12 cellular contexts compared by ENCODE assay signal in the genomic region with DNA sequence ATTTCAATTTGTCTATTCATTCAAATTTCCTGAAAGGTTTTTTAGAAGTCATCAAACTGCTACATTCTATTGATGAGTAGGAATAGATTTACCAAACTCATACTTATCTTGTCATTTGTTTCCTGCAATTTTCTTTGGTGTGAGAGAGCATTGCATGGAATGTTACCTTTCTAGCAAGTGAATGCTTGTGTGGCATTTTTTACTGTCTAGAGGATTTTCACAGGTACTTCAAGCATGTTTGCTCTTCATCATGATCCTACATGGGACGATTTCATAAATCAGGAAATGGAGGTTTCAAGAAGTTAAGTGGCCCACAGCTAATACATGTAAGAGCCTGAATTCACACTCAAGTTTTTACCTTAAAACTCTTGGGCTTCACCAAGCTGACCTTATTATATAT. TPM values are rescaled to one million over a fixed set of nuclear protein-coding genes. Genes with fewer than 3 reads are reported as not detected.
DNase-seq lines count a peak whose midpoint lies in the region; ATAC-seq and TF ChIP-seq lines count a peak whose summit lies in the region.
"Had no signal": no experiment of that assay in that cellular context is flagged by ENCODE, and none has a peak within 500 bp of the region (broad histone marks: within the 10 kb centered on the region; RNA-seq: fewer than 3 reads in every experiment).

No MANE protein-coding gene starts in this region.

- POLR2A ChIA-PET in HCT116 (lab: Charles Lee) = no interaction called here

- TF ChIP-seq POLR2A in HCT116 (IDR thresholded peaks at IDR 0.05; ENCODE audit: borderline replicate concordance, extremely low read depth, insufficient read depth, insufficient read length) = no peak

- RAD21 ChIA-PET in HCT116 (lab: Charles Lee; ENCODE audit: low non-redundant PET in 1 of 2, low total read pairs in 2 of 2, uncharacterized antibody in 2 of 2, unreplicated experiment in 2 of 2) = no interaction called here

- intact Hi-C loops in CD14-positive monocyte (cut with micrococcal nuclease) (no loop called here), HCT116 (cut with micrococcal nuclease) (no loop called here)

- DNase-seq in CD14-positive monocyte (ENCODE audit: low spot score) (no peak), HCT116 (ENCODE audit: low read depth, low spot score) (no peak), OCI-M1 (lab: John Stamatoyannopoulos, UW) (no peak), anterior cingulate cortex (lab: John Stamatoyannopoulos, UW) (no peak), foreskin keratinocyte (no peak)
- DNase-seq in central memory CD8-positive, alpha-beta T cell (ENCODE audit: low spot score in 2 of 2) = no peak
- DNase-seq: COR-L47; mucosa of descending colon; NCI-H226; stimulated activated CD4-positive, alpha-beta T cell treated with anti-CD3 and anti-CD28 coated beads, Interleukin-4, amount 100 ng/mL, for 24 hours had no signal

- peak overlapping the region in 5 of 7 donors; percentile 91 to 96 (median 96) for H3K27ac Mint-ChIP-seq in CD14-positive monocyte
- H3K27ac Mint-ChIP-seq in central memory CD8-positive, alpha-beta T cell (ENCODE audit: low read depth) = peak overlapping the region; percentile 94

- H3K9ac ChIP-seq in HCT116 (ENCODE audit: low read length) (no peak overlapping the region), skeletal muscle tissue (ENCODE audit: low read depth in 1 of 3, low read length in 3 of 3) (no peak overlapping the region)

- H3K9me3 ChIP-seq in HCT116 (ENCODE audit: control insufficient read depth in 1 of 2, insufficient read depth in 1 of 2, low read depth in 1 of 2, low read length in 2 of 2) (no peaks in the 10 kb centered on the region), skeletal muscle tissue (ENCODE audit: control insufficient read depth in 3 of 3, low read length in 3 of 3) (peaks cover 0 to 2% (median 0%) of the 10 kb centered on the region in 3 donors)
- H3K9me3 ChIP-seq: mucosa of descending colon had no signal

- CTCF ChIA-PET in HCT116 (lab: Charles Lee) = interaction anchor here (1.4 kb wide), 1 partner anchor 61 kb away, joined by 3 read pairs; no protein-coding TSS in a partner anchor

- H3K9me3 Mint-ChIP-seq in CD14-positive monocyte = no peaks in the 10 kb centered on the region
- H3K9me3 Mint-ChIP-seq in central memory CD8-positive, alpha-beta T cell = peaks cover 5% of the 10 kb centered on the region

- no peak overlapping the region for H2AFZ ChIP-seq in HCT116 (ENCODE audit: low read depth, low read length, poor library complexity, severe bottlenecking)

- H3K27me3 ChIP-seq in HCT116 (ENCODE audit: insufficient read depth, low read length) (no peaks in the 10 kb centered on the region), skeletal muscle tissue (ENCODE audit: control insufficient read depth in 3 of 3, insufficient read depth in 3 of 3, low read length in 3 of 3) (no peaks in the 10 kb centered on the region), foreskin keratinocyte (no peaks in the 10 kb centered on the region)

- no TSS peak for BruUV-seq in HCT116 (replicated peaks; lab: Mats Ljungman, UMichigan)

- H3K4me3 ChIP-seq in HCT116 (replicated peaks in 1 of 2; ENCODE audit: low read depth in 1 of 2, low read length in 2 of 2) = no peak overlapping the region
- H3K4me3 ChIP-seq in skeletal muscle tissue (ENCODE audit: low read length in 3 of 3) = no peak overlapping the region
- H3K4me3 ChIP-seq: mucosa of descending colon had no signal

- peaks cover 60 to 72% of the 10 kb centered on the region in 2 experiments for H3K4me1 ChIP-seq in HCT116 (ENCODE audit: control insufficient read depth in 1 of 2, insufficient read depth in 2 of 2, low read length in 2 of 2)
- H3K4me1 ChIP-seq in skeletal muscle tissue (ENCODE audit: control insufficient read depth in 3 of 3, insufficient read depth in 3 of 3, low read length in 3 of 3) = peaks cover 21 to 69% (median 51%) of the 10 kb centered on the region in 3 donors
- H3K4me1 ChIP-seq in foreskin keratinocyte = peaks cover 21% of the 10 kb centered on the region

- H3K36me3 ChIP-seq in HCT116 (ENCODE audit: control insufficient read depth in 1 of 2, insufficient read depth in 2 of 2, low read length in 2 of 2) = peaks cover 0 to 5% of the 10 kb centered on the region in 2 experiments; a peak in 2 of 4 replicates
- no peaks in the 10 kb centered on the region for H3K36me3 ChIP-seq in skeletal muscle tissue (ENCODE audit: control insufficient read depth in 3 of 3, insufficient read depth in 3 of 3, low read length in 3 of 3)

- peaks cover 76% of the 10 kb centered on the region for H3K4me1 Mint-ChIP-seq in CD14-positive monocyte
- H3K4me1 Mint-ChIP-seq in central memory CD8-positive, alpha-beta T cell = peaks cover 82% of the 10 kb centered on the region

- peaks cover 100% of the 10 kb centered on the region for H3K79me2 ChIP-seq in HCT116 (ENCODE audit: insufficient read depth, low read length)

- H3K27ac ChIP-seq in HCT116 (ENCODE audit: low read depth, low read length) (peak overlapping the region; percentile 60; the same call in 1 of the 2 replicates), skeletal muscle tissue (ENCODE audit: low read depth, low read length) (peak overlapping the region; percentile 59), foreskin keratinocyte (no peak overlapping the region)

- no peak for ATAC-seq in HCT116
- no peak for ATAC-seq in central memory CD8-positive, alpha-beta T cell (replicated peaks; ENCODE audit: extremely low read depth, poor library complexity, severe bottlenecking)
- no peak for ATAC-seq in foreskin keratinocyte
- ATAC-seq: mucosa of descending colon, PC-3 had no signal

- H3K27me3 Mint-ChIP-seq in CD14-positive monocyte (ENCODE audit: low read depth in 3 of 3) = no peaks in the 10 kb centered on the region
- H3K27me3 Mint-ChIP-seq in central memory CD8-positive, alpha-beta T cell = no peaks in the 10 kb centered on the region

- H4K20me1 ChIP-seq in HCT116 (ENCODE audit: insufficient read depth) = no peaks in the 10 kb centered on the region

- H3K4me2 ChIP-seq in HCT116 (ENCODE audit: low read length) = peak overlapping the region; percentile 68; the same call in 1 of the 2 replicates

- no peaks in the 10 kb centered on the region for H3K9me2 ChIP-seq in HCT116 (ENCODE audit: insufficient read depth)

- peak overlapping the region in 1 of 2 donors; percentile 80 for H3K4me3 Mint-ChIP-seq in CD14-positive monocyte
- H3K4me3 Mint-ChIP-seq in central memory CD8-positive, alpha-beta T cell = peak overlapping the region; percentile 70

- peaks cover 46 to 52% of the 10 kb centered on the region in 2 donors for H3K36me3 Mint-ChIP-seq in CD14-positive monocyte
- H3K36me3 Mint-ChIP-seq in central memory CD8-positive, alpha-beta T cell (ENCODE audit: insufficient read depth) = peaks cover 28% of the 10 kb centered on the region

- no peak for TF ChIP-seq RAD21 in HCT116 (IDR thresholded peaks at IDR 0.05; ENCODE audit: low read depth)

- TF ChIP-seq CTCF in CD14-positive monocyte (IDR thresholded peaks at IDR 0.05) (no peak), HCT116 (IDR thresholded peaks at IDR 0.05 in 2 of 3, conservative IDR thresholded peaks at IDR 0.05 in 1 of 3; ENCODE audit: borderline replicate concordance in 1 of 3, insufficient read depth in 1 of 3, low read depth in 2 of 3, low read length in 2 of 3) (no peak), foreskin keratinocyte (conservative IDR thresholded peaks at IDR 0.05) (no peak)

TF ChIP-seq in HCT116, 20 proteins besides CTCF, POLR2A, EP300 and RAD21:
- TF ChIP-seq YY1 (IDR thresholded peaks at IDR 0.05; ENCODE audit: extremely low read depth, insufficient replicate concordance, low read depth, low read length) = no peak
- TF ChIP-seq ZNF274 (IDR thresholded peaks at IDR 0.05; ENCODE audit: low read depth, low read length) = no peak
- no peak for TF ChIP-seq EGR1 (IDR thresholded peaks at IDR 0.05; ENCODE audit: low read depth)
- no peak for TF ChIP-seq ELF1 (IDR thresholded peaks at IDR 0.05; ENCODE audit: borderline replicate concordance, low read depth)
- no peak for TF ChIP-seq FOSL1 (IDR thresholded peaks at IDR 0.05; ENCODE audit: low read depth)
- no peak for TF ChIP-seq EZH2phosphoT487 (IDR thresholded peaks at IDR 0.05; ENCODE audit: borderline replicate concordance)
- TF ChIP-seq JUND (IDR thresholded peaks at IDR 0.05) = no peak
- no peak for TF ChIP-seq SRF (IDR thresholded peaks at IDR 0.05; ENCODE audit: low read depth)
- TF ChIP-seq CEBPB (IDR thresholded peaks at IDR 0.05; ENCODE audit: low read depth) = no peak
- TF ChIP-seq, protein P1, sequence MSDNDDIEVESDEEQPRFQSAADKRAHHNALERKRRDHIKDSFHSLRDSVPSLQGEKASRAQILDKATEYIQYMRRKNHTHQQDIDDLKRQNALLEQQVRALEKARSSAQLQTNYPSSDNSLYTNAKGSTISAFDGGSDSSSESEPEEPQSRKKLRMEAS (IDR thresholded peaks at IDR 0.05) = no peak
- no peak for TF ChIP-seq POLR2AphosphoS5 (IDR thresholded peaks at IDR 0.05; ENCODE audit: low read depth, low read length)
- no peak for TF ChIP-seq SIN3A (IDR thresholded peaks at IDR 0.05; ENCODE audit: low read depth)
- no peak for TF ChIP-seq SP1 (IDR thresholded peaks at IDR 0.05; ENCODE audit: low read depth)

RNA-seq across cellular contexts. Expression of a gene that starts 26.1 kb away (rescaled TPM):
- polyA plus RNA-seq in CD14-positive monocyte (10 to 100 TPM; 46.6 to 60.3 TPM), foreskin keratinocyte (38.6 and 47.4 TPM in 2 replicates)
- total RNA-seq in HCT116 (2021; ENCODE audit: unreplicated experiment) (22.5 TPM), skeletal muscle tissue (44.9 TPM), foreskin keratinocyte (125 TPM in 2 replicates)
- 8.1 and 8.9 TPM in 2 replicates for polyA plus RNA-seq in HCT116 (2012)
